Comparison of ENCODE assay signal across 12 cellular contexts in genomic region chr6:3341467-3341866, GRCh38.
DNase-seq lines count a peak whose midpoint lies in the region; ATAC-seq and TF ChIP-seq lines count a peak whose summit lies in the region.
"Had no signal": no experiment of that assay in that cellular context is flagged by ENCODE, and none has a peak within 500 bp of the region (broad histone marks: within the 10 kb centered on the region; RNA-seq: fewer than 3 reads in every experiment).

No MANE protein-coding gene starts in this region.

- no peaks in the 10 kb centered on the region for H3K27me3 ChIP-seq in right cardiac atrium (ENCODE audit: control insufficient read depth, insufficient read depth)
- no peaks in the 10 kb centered on the region for H3K27me3 ChIP-seq in left ventricle myocardium inferior (ENCODE audit: low read depth)
- H3K27me3 ChIP-seq in endodermal cell (ENCODE audit: control insufficient read depth, insufficient read depth, low read length, poor library complexity, severe bottlenecking), result no peaks in the 10 kb centered on the region
- no peaks in the 10 kb centered on the region for H3K27me3 ChIP-seq in vagina
- H3K27me3 ChIP-seq: BLaER1 treated with 17β-estradiol and CSF1 and Interleukin-3, amounts not matched to agents 10 nM and 100 nM had no signal

- no peak overlapping the region for H3K9ac ChIP-seq in endodermal cell (ENCODE audit: extremely low read depth, low read length, poor library complexity, severe bottlenecking)
- H3K9ac ChIP-seq: BLaER1 treated with 17β-estradiol and CSF1 and Interleukin-3, amounts not matched to agents 10 nM and 100 nM had no signal

- TF ChIP-seq CTCF in left ventricle myocardium inferior (IDR thresholded peaks at IDR 0.05; ENCODE audit: borderline replicate concordance) (no peak), endodermal cell (conservative IDR thresholded peaks at IDR 0.05) (no peak), vagina (IDR thresholded peaks at IDR 0.05) (no peak)

- H3K27ac ChIP-seq in right cardiac atrium (ENCODE audit: low read length) (peak overlapping the region; percentile 30), left ventricle myocardium inferior (replicated peaks) (no peak overlapping the region), endodermal cell (ENCODE audit: low read depth, low read length) (peak overlapping the region; percentile 98), vagina (peak overlapping the region; percentile 26)
- H3K27ac ChIP-seq: BLaER1 treated with 17β-estradiol and CSF1 and Interleukin-3, amounts not matched to agents 10 nM and 100 nM had no signal

- TF ChIP-seq POLR2A in vagina (IDR thresholded peaks at IDR 0.05), result no peak

- H3K4me3 ChIP-seq in right cardiac atrium (ENCODE audit: low read length) (no peak overlapping the region), left ventricle myocardium inferior (no peak overlapping the region), endodermal cell (ENCODE audit: low read length) (no peak overlapping the region), vagina (no peak overlapping the region)
- H3K4me3 ChIP-seq: BLaER1 treated with 17β-estradiol and CSF1 and Interleukin-3, amounts not matched to agents 10 nM and 100 nM had no signal

- H3K4me1 ChIP-seq in right cardiac atrium (ENCODE audit: control insufficient read depth, insufficient read depth, low read length) (peaks cover 6% of the 10 kb centered on the region), left ventricle myocardium inferior (peaks cover 23% of the 10 kb centered on the region), endodermal cell (ENCODE audit: control insufficient read depth, insufficient read depth, low read length) (no peaks in the 10 kb centered on the region), vagina (peaks cover 26% of the 10 kb centered on the region)

- peak overlapping the region; percentile 40 for H3K27ac Mint-ChIP-seq in endodermal cell
- H3K27ac Mint-ChIP-seq: activated CD4-positive, alpha-beta T cell treated with anti-CD3 and anti-CD28 coated beads, Interleukin-2, amount 10 ng/mL, durations not matched to agents 7 days and 5 days; stimulated activated memory B cell treated with anti-CD40 and anti-IgM and Interleukin-4, amounts not matched to agents 10 μg/mL and 1 μg/mL and 100 μg/mL, for 72 hours had no signal

- intact Hi-C loops in right cardiac atrium (cut with DNase I) (no loop called here), left ventricle myocardium inferior (cut with micrococcal nuclease) (no loop called here), vagina (cut with DNase I) (no loop called here)

- no peaks in the 10 kb centered on the region for H3K36me3 Mint-ChIP-seq in endodermal cell (ENCODE audit: low read depth)
- H3K36me3 Mint-ChIP-seq: stimulated activated memory B cell treated with anti-CD40 and anti-IgM and Interleukin-4, amounts not matched to agents 10 μg/mL and 1 μg/mL and 100 μg/mL, for 72 hours had no signal

- peaks cover 56% of the 10 kb centered on the region for H3K4me1 Mint-ChIP-seq in endodermal cell

- DNase-seq in right cardiac atrium (peak in 1 of 3 donors; percentile 57), left ventricle myocardium inferior (no peak), endodermal cell (peak; percentile 70), myocyte (ENCODE audit: low read depth) (peak; percentile 78), vagina (ENCODE audit: extremely low spot score in 2 of 2) (no peak), SHP77 treated with DMSO at 0.1 percent for 48 hours (lab: John Stamatoyannopoulos, UW) (no peak), NCI-H1105 treated with DMSO at 0.1 percent for 48 hours (lab: John Stamatoyannopoulos, UW) (no peak), DMS 273 treated with DMSO at 0.1 percent for 48 hours (lab: John Stamatoyannopoulos, UW) (no peak)
- DNase-seq: activated CD4-positive, alpha-beta T cell treated with anti-CD3 and anti-CD28 coated beads, Interleukin-2, amount 10 ng/mL, durations not matched to agents 7 days and 5 days; Right ventricle myocardium superior had no signal

- H3K27me3 Mint-ChIP-seq in endodermal cell (ENCODE audit: insufficient read depth), result no peaks in the 10 kb centered on the region
- H3K27me3 Mint-ChIP-seq: activated CD4-positive, alpha-beta T cell treated with anti-CD3 and anti-CD28 coated beads, Interleukin-2, amount 10 ng/mL, durations not matched to agents 7 days and 5 days had no signal

- ATAC-seq in right cardiac atrium, result peak; percentile 36 to 87
- ATAC-seq: stimulated activated memory B cell treated with anti-CD40 and anti-IgM and Interleukin-4, amounts not matched to agents 10 μg/mL and 1 μg/mL and 100 μg/mL, for 72 hours had no signal

- H3K36me3 ChIP-seq in left ventricle myocardium inferior (no peaks in the 10 kb centered on the region), endodermal cell (ENCODE audit: control insufficient read depth, insufficient read depth, low read length) (no peaks in the 10 kb centered on the region), vagina (no peaks in the 10 kb centered on the region)
- H3K36me3 ChIP-seq: BLaER1 treated with 17β-estradiol and CSF1 and Interleukin-3, amounts not matched to agents 10 nM and 100 nM had no signal

- WGBS in right cardiac atrium, result 58% methylated on average over 6 of the region's 6 CpGs
- 29% methylated on average over 6 of the region's 6 CpGs; no CpG with 5 or more reads in 1 of the 2 experiments for WGBS in endodermal cell (ENCODE audit: insufficient coverage in 1 of 2, insufficient read length in 1 of 2), 2 experiments

- no peaks in the 10 kb centered on the region for H3K9me3 ChIP-seq in right cardiac atrium (ENCODE audit: control insufficient read depth, low read length)
- no peaks in the 10 kb centered on the region for H3K9me3 ChIP-seq in left ventricle myocardium inferior (replicated peaks)
- no peaks in the 10 kb centered on the region for H3K9me3 ChIP-seq in endodermal cell (ENCODE audit: control insufficient read depth, low read length)
- H3K9me3 ChIP-seq in vagina, result no peaks in the 10 kb centered on the region
- H3K9me3 ChIP-seq: BLaER1 treated with 17β-estradiol and CSF1 and Interleukin-3, amounts not matched to agents 10 nM and 100 nM had no signal

- H3K4me3 Mint-ChIP-seq in endodermal cell, result no peak overlapping the region
- H3K4me3 Mint-ChIP-seq: activated CD4-positive, alpha-beta T cell treated with anti-CD3 and anti-CD28 coated beads, Interleukin-2, amount 10 ng/mL, durations not matched to agents 7 days and 5 days; stimulated activated memory B cell treated with anti-CD40 and anti-IgM and Interleukin-4, amounts not matched to agents 10 μg/mL and 1 μg/mL and 100 μg/mL, for 72 hours had no signal

- H3K9me3 Mint-ChIP-seq in endodermal cell, result no peaks in the 10 kb centered on the region
- H3K9me3 Mint-ChIP-seq: activated CD4-positive, alpha-beta T cell treated with anti-CD3 and anti-CD28 coated beads, Interleukin-2, amount 10 ng/mL, durations not matched to agents 7 days and 5 days; stimulated activated memory B cell treated with anti-CD40 and anti-IgM and Interleukin-4, amounts not matched to agents 10 μg/mL and 1 μg/mL and 100 μg/mL, for 72 hours had no signal

Comparison
In these comparisons a context has a peak if more than half of its experiments do, and no peak if none do; other contexts are left out.
1. DNase-seq: peak in endodermal cell (single experiment) and myocyte (single experiment); none in left ventricle myocardium inferior (single experiment), vagina (0 of 2), SHP77 treated with DMSO at 0.1 percent for 48 hours (single experiment), NCI-H1105 treated with DMSO at 0.1 percent for 48 hours (single experiment) and DMS 273 treated with DMSO at 0.1 percent for 48 hours (single experiment).